Comparison of ENCODE assay signal across 2 cellular contexts in the genomic region with DNA sequence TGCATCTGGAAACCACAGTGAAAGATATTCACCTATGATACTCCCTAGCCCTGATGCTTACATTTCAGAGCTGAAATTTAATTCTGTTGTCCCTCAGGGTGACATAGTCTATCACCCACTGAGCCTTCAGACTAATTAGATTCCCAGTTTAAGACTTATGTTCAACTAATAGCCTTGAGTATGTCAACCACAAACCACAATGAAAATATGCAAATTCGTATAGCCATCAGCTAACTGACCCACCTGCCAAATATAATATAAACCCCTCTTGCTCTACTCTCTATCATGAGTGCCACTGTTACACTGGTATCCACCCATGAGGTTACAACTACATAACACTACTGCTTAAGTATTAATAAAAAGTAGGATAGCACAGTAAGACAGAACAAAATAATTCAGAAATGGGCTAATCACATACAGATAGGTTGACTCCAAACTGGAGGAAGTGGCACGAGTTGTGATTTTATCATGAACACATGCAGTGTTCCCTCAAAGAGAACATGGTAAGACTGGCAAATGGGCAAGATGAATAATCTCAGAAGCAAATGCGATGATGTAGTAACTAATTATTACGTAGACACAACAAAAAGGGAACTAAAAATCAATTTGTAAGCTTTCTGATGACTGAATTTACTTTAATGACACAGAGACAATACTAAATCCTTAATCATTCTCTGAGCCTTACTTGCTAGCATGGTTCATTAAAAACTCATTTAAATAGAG.
TF ChIP-seq lines count a peak whose summit lies in the region.

No MANE protein-coding gene starts in this region.

TF ChIP-seq in SK-N-SH, 30 proteins besides CTCF, POLR2A, EP300 and RAD21 (continued from another document):
- no peak for TF ChIP-seq USF2 (IDR thresholded peaks at IDR 0.05; ENCODE audit: borderline replicate concordance, low read depth, low read length)
- TF ChIP-seq SMC3 (IDR thresholded peaks at IDR 0.05; ENCODE audit: low read depth, low read length): no peak
- no peak for TF ChIP-seq MAX (IDR thresholded peaks at IDR 0.05; ENCODE audit: low read depth)
- TF ChIP-seq GATA2 (CRISPR knock-in tag; IDR thresholded peaks at IDR 0.05): no peak
- TF ChIP-seq RFX5 (IDR thresholded peaks at IDR 0.05; ENCODE audit: low read length): no peak
- TF ChIP-seq CHD2 (IDR thresholded peaks at IDR 0.05; ENCODE audit: low read length, partially characterized antibody): no peak
- TF ChIP-seq MXI1 (IDR thresholded peaks at IDR 0.05; ENCODE audit: low read depth, low read length): no peak
- TF ChIP-seq, protein P1, sequence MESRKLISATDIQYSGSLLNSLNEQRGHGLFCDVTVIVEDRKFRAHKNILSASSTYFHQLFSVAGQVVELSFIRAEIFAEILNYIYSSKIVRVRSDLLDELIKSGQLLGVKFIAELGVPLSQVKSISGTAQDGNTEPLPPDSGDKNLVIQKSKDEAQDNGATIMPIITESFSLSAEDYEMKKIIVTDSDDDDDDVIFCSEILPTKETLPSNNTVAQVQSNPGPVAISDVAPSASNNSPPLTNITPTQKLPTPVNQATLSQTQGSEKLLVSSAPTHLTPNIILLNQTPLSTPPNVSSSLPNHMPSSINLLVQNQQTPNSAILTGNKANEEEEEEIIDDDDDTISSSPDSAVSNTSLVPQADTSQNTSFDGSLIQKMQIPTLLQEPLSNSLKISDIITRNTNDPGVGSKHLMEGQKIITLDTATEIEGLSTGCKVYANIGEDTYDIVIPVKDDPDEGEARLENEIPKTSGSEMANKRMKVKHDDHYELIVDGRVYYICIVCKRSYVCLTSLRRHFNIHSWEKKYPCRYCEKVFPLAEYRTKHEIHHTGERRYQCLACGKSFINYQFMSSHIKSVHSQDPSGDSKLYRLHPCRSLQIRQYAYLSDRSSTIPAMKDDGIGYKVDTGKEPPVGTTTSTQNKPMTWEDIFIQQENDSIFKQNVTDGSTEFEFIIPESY (IDR thresholded peaks at IDR 0.05; ENCODE audit: borderline replicate concordance, low read depth): no peak
- no peak for TF ChIP-seq TEAD4 (IDR thresholded peaks at IDR 0.05; ENCODE audit: borderline replicate concordance, insufficient read depth)
- TF ChIP-seq NFIC (IDR thresholded peaks at IDR 0.05; ENCODE audit: borderline replicate concordance): no peak
- TF ChIP-seq MEF2A (IDR thresholded peaks at IDR 0.05; ENCODE audit: borderline replicate concordance, low read depth): no peak
- no peak for TF ChIP-seq YY1 (IDR thresholded peaks at IDR 0.05; ENCODE audit: low read depth)
TF ChIP-seq in SK-N-SH: peak in this region for 0.

TF ChIP-seq in SK-N-SH treated with all-trans-retinoic acid at 6 μM for 48 hours, 23 proteins besides CTCF, POLR2A, EP300 and RAD21:
- TF ChIP-seq, protein P2, sequence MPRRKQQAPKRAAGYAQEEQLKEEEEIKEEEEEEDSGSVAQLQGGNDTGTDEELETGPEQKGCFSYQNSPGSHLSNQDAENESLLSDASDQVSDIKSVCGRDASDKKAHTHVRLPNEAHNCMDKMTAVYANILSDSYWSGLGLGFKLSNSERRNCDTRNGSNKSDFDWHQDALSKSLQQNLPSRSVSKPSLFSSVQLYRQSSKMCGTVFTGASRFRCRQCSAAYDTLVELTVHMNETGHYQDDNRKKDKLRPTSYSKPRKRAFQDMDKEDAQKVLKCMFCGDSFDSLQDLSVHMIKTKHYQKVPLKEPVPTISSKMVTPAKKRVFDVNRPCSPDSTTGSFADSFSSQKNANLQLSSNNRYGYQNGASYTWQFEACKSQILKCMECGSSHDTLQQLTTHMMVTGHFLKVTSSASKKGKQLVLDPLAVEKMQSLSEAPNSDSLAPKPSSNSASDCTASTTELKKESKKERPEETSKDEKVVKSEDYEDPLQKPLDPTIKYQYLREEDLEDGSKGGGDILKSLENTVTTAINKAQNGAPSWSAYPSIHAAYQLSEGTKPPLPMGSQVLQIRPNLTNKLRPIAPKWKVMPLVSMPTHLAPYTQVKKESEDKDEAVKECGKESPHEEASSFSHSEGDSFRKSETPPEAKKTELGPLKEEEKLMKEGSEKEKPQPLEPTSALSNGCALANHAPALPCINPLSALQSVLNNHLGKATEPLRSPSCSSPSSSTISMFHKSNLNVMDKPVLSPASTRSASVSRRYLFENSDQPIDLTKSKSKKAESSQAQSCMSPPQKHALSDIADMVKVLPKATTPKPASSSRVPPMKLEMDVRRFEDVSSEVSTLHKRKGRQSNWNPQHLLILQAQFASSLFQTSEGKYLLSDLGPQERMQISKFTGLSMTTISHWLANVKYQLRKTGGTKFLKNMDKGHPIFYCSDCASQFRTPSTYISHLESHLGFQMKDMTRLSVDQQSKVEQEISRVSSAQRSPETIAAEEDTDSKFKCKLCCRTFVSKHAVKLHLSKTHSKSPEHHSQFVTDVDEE (CRISPR knock-in tag; IDR thresholded peaks at IDR 0.05): no peak
